ENCODE assay signal across 21 cellular contexts in genomic region chr3:193996641-193997089, GRCh38.
DNase-seq lines count a peak whose midpoint lies in the region; ATAC-seq, FAIRE-seq and TF ChIP-seq lines count a peak whose summit lies in the region.
"Had no signal": no experiment of that assay in that cellular context is flagged by ENCODE, and none has a peak within 500 bp of the region (broad histone marks: within the 10 kb centered on the region; RNA-seq: fewer than 3 reads in every experiment).

No MANE protein-coding gene starts in this region.

- H2AFZ ChIP-seq in K562 (ENCODE audit: low read depth, low read length) (no peak overlapping the region), smooth muscle cell (ENCODE audit: low read depth) (no peak overlapping the region)

- CTCF ChIA-PET in K562 (lab: Yijun Ruan, JAX; ENCODE audit: low intra/inter-chr PET ratio): no interaction called here

- H3K27ac Mint-ChIP-seq in stimulated activated naive CD8-positive, alpha-beta T cell treated with anti-CD3 and anti-CD28 coated beads, Interleukin-15, amount 100 ng/mL, for 72 hours: no peak overlapping the region
- H3K27ac Mint-ChIP-seq: activated CD4-positive, alpha-beta T cell treated with anti-CD3 and anti-CD28 coated beads for 36 hours; activated CD8-positive, alpha-beta memory T cell treated with anti-CD3 and anti-CD28 coated beads, Interleukin-2, amount 10 ng/mL, durations not matched to agents 7 days and 5 days; activated T-helper 2 cell treated with anti-CD3 and anti-CD28 coated beads, Interferon-gamma antibody, Interleukin-2, Interleukin-4, amounts not matched to agents 10 μg/mL and 5 μg/mL and 100 μg/mL, durations not matched to agents 14 hours and 24 hours and 36 hours; CD8-positive, alpha-beta T cell had no signal

- POLR2A ChIA-PET in K562 (lab: Yijun Ruan, JAX): interaction anchor here (1.0 kb wide), 1 partner anchor 53 kb away, joined by 3 read pairs; no protein-coding TSS in a partner anchor

- H3K4me1 ChIP-seq in K562 (replicated peaks in 1 of 2; ENCODE audit: control insufficient read depth in 2 of 2, insufficient read depth in 2 of 2, low read length in 2 of 2) (peaks cover under 1 to 16% of the 10 kb centered on the region in 2 experiments; a peak in 3 of 5 replicates), smooth muscle cell (ENCODE audit: low read depth) (peaks cover 24% of the 10 kb centered on the region), stomach (peaks cover under 1 to 20% (median 14%) of the 10 kb centered on the region in 4 donors)

- ATAC-seq in K562: peak; percentile 28; the same call in 1 of the 3 replicates
- no peak for ATAC-seq in stimulated activated naive CD8-positive, alpha-beta T cell treated with anti-CD3 and anti-CD28 coated beads, Interleukin-15, amount 100 ng/mL, for 72 hours
- ATAC-seq: activated CD4-positive, alpha-beta T cell treated with anti-CD3 and anti-CD28 coated beads for 36 hours; activated CD8-positive, alpha-beta memory T cell treated with anti-CD3 and anti-CD28 coated beads, Interleukin-2, amount 10 ng/mL, durations not matched to agents 7 days and 5 days; CD8-positive, alpha-beta T cell; stimulated activated naive CD8-positive, alpha-beta T cell treated with anti-CD3 and anti-CD28 coated beads, Interleukin-15, Interleukin-2, amounts not matched to agents 100 U/mL and 50 U/mL, for 24 hours had no signal

- H4K20me1 ChIP-seq in K562 (replicated peaks; ENCODE audit: control insufficient read depth, insufficient read depth, low read length) (no peaks in the 10 kb centered on the region), smooth muscle cell (ENCODE audit: low read depth) (no peaks in the 10 kb centered on the region)

- H3K27me3 ChIP-seq in K562 (ENCODE audit: control insufficient read depth in 2 of 2, insufficient read depth in 2 of 2, low read length in 2 of 2): no peaks in the 10 kb centered on the region
- no peaks in the 10 kb centered on the region for H3K27me3 ChIP-seq in smooth muscle cell (ENCODE audit: low read depth)
- H3K27me3 ChIP-seq in stomach: no peaks in the 10 kb centered on the region
- H3K27me3 ChIP-seq: ovary, vagina had no signal

- no peak overlapping the region for H3K27ac ChIP-seq in K562 (ENCODE audit: extremely low read depth, low read depth, low read length)
- H3K27ac ChIP-seq in smooth muscle cell (ENCODE audit: low read depth): peak overlapping the region; percentile 9
- no peak overlapping the region for H3K27ac ChIP-seq in stomach
- H3K27ac ChIP-seq: ovary, vagina had no signal

- 44% methylated on average over 6 of the region's 6 CpGs for WGBS in K562 (ENCODE audit: insufficient coverage, low coverage, missing lambda C conversion rate)
- 28% methylated on average over 6 of the region's 6 CpGs for WGBS in smooth muscle cell (ENCODE audit: low lambda C conversion rate)
- 86 to 96% (median 91%) methylated on average over 6 of the region's 6 CpGs for WGBS in stomach, 5 donors

- in situ Hi-C loops in K562 (cut with MboI): no loop called here

- no peaks in the 10 kb centered on the region for H3K4me1 Mint-ChIP-seq in stimulated activated naive CD8-positive, alpha-beta T cell treated with anti-CD3 and anti-CD28 coated beads, Interleukin-15, amount 100 ng/mL, for 72 hours
- H3K4me1 Mint-ChIP-seq: activated CD4-positive, alpha-beta T cell treated with anti-CD3 and anti-CD28 coated beads for 36 hours; activated CD8-positive, alpha-beta memory T cell treated with anti-CD3 and anti-CD28 coated beads, Interleukin-2, amount 10 ng/mL, durations not matched to agents 7 days and 5 days had no signal

- intact Hi-C loops in K562 (cut with micrococcal nuclease) (no loop called here), stomach (cut with DNase I; ENCODE audit: low total_unique reads) (loop anchor here (5.0 to 10.0 kb wide), 2 partner anchors 136 to 192 kb away; no protein-coding TSS in a partner anchor)

- TF ChIP-seq RAD21 in K562 (CRISPR knock-in tag; conservative IDR thresholded peaks at IDR 0.05 in 1 of 2, IDR thresholded peaks at IDR 0.05 in 1 of 2): no peak

- H3K9me3 ChIP-seq in K562 (replicated peaks; ENCODE audit: control insufficient read depth, insufficient read depth, low read depth, low read length) (no peaks in the 10 kb centered on the region), smooth muscle cell (replicated peaks; ENCODE audit: low read depth) (no peaks in the 10 kb centered on the region), stomach (no peaks in the 10 kb centered on the region)
- H3K9me3 ChIP-seq: ovary, vagina had no signal

- H3K27me3 Mint-ChIP-seq in stimulated activated naive CD8-positive, alpha-beta T cell treated with anti-CD3 and anti-CD28 coated beads, Interleukin-15, amount 100 ng/mL, for 72 hours: peaks cover 55% of the 10 kb centered on the region

- H3K79me2 ChIP-seq in K562 (ENCODE audit: control insufficient read depth, insufficient read depth, low read length) (no peaks in the 10 kb centered on the region), smooth muscle cell (ENCODE audit: low read depth) (no peaks in the 10 kb centered on the region)

- no peak overlapping the region for H3K4me3 Mint-ChIP-seq in stimulated activated naive CD8-positive, alpha-beta T cell treated with anti-CD3 and anti-CD28 coated beads, Interleukin-15, amount 100 ng/mL, for 72 hours
- H3K4me3 Mint-ChIP-seq: activated CD4-positive, alpha-beta T cell treated with anti-CD3 and anti-CD28 coated beads for 36 hours; activated CD8-positive, alpha-beta memory T cell treated with anti-CD3 and anti-CD28 coated beads, Interleukin-2, amount 10 ng/mL, durations not matched to agents 7 days and 5 days; CD8-positive, alpha-beta T cell had no signal

- H3K9me1 ChIP-seq in K562 (ENCODE audit: control insufficient read depth, insufficient read depth, low read length): no peaks in the 10 kb centered on the region

- BruUV-seq in K562 (replicated peaks; lab: Mats Ljungman, UMichigan): no TSS peak

- H3K4me3 ChIP-seq in K562: no peak overlapping the region
- H3K4me3 ChIP-seq in smooth muscle cell: no peak overlapping the region
- H3K4me3 ChIP-seq in stomach: no peak overlapping the region
- H3K4me3 ChIP-seq: ovary, vagina had no signal

- no peak for TF ChIP-seq POLR2A in K562 (conservative IDR thresholded peaks at IDR 0.05)
- TF ChIP-seq POLR2A in stomach (IDR thresholded peaks at IDR 0.05): no peak

- H3K36me3 ChIP-seq in K562 (ENCODE audit: control insufficient read depth, insufficient read depth, low read length) (no peaks in the 10 kb centered on the region), smooth muscle cell (ENCODE audit: low read depth) (no peaks in the 10 kb centered on the region), stomach (no peaks in the 10 kb centered on the region)
- H3K36me3 ChIP-seq: ovary, vagina had no signal

- H3F3A ChIP-seq in smooth muscle cell (ENCODE audit: low read depth): peaks cover 25% of the 10 kb centered on the region

- no peak overlapping the region for H3K9ac ChIP-seq in K562 (ENCODE audit: insufficient read depth in 1 of 2, low read depth in 2 of 2, low read length in 2 of 2)
- H3K9ac ChIP-seq in smooth muscle cell (ENCODE audit: low read depth): no peak overlapping the region

- DNase-seq in EH (ENCODE audit: low read depth) (peak; percentile 6), K562 (ENCODE audit: extremely low read depth in 1 of 4, low spot score in 3 of 4) (no peak), iPS-NIHi11 (ENCODE audit: low spot score) (peak; percentile 39), smooth muscle cell (lab: John Stamatoyannopoulos, UW; ENCODE audit: unreplicated experiment) (no peak), NCI-H2227 (lab: John Stamatoyannopoulos, UW; ENCODE audit: unreplicated experiment) (no peak), NCI-H510A (lab: John Stamatoyannopoulos, UW) (no peak), stomach (no peak)
- no peak for DNase-seq in stimulated activated naive CD8-positive, alpha-beta T cell treated with anti-CD3 and anti-CD28 coated beads, Interleukin-15, amount 100 ng/mL, for 72 hours
- DNase-seq: activated CD4-positive, alpha-beta T cell treated with anti-CD3 and anti-CD28 coated beads for 36 hours; activated CD8-positive, alpha-beta memory T cell treated with anti-CD3 and anti-CD28 coated beads, Interleukin-2, amount 10 ng/mL, durations not matched to agents 7 days and 5 days; dermis blood vessel endothelial cell; NCI-H1417 treated with DMSO at 0.1 percent for 48 hours; NCI-H526 treated with DMSO at 0.1 percent for 48 hours; stimulated activated CD4-positive, alpha-beta T cell treated with anti-CD3 and anti-CD28 coated beads, Interleukin-2, amount 100 ng/mL, for 24 hours; stimulated activated naive CD8-positive, alpha-beta T cell treated with anti-CD3 and anti-CD28 coated beads, Interleukin-15, Interleukin-2, amounts not matched to agents 100 U/mL and 50 U/mL, for 24 hours; SW 1271 had no signal

- H3K9me3 Mint-ChIP-seq in stimulated activated naive CD8-positive, alpha-beta T cell treated with anti-CD3 and anti-CD28 coated beads, Interleukin-15, amount 100 ng/mL, for 72 hours: no peaks in the 10 kb centered on the region
- H3K9me3 Mint-ChIP-seq: activated T-helper 2 cell treated with anti-CD3 and anti-CD28 coated beads, Interferon-gamma antibody, Interleukin-2, Interleukin-4, amounts not matched to agents 10 μg/mL and 5 μg/mL and 100 μg/mL, durations not matched to agents 14 hours and 24 hours and 36 hours; CD8-positive, alpha-beta T cell had no signal

- TF ChIP-seq CTCF in K562 (IDR thresholded peaks at IDR 0.05 in 2 of 3, conservative IDR thresholded peaks at IDR 0.05 in 1 of 3; ENCODE audit: insufficient read depth in 2 of 3, low read depth in 1 of 3, low read length in 3 of 3): no peak
- no peak for TF ChIP-seq CTCF in smooth muscle cell (IDR thresholded peaks at IDR 0.05; ENCODE audit: borderline replicate concordance, insufficient read depth, poor library complexity, severe bottlenecking)
- no peak for TF ChIP-seq CTCF in stomach (IDR thresholded peaks at IDR 0.05)

- no peak for TF ChIP-seq EP300 in K562 (IDR thresholded peaks at IDR 0.05; ENCODE audit: low read length)
- TF ChIP-seq EP300 in stomach (IDR thresholded peaks at IDR 0.05): no peak

- no peak overlapping the region for H3K4me2 ChIP-seq in K562 (ENCODE audit: insufficient read depth, low read length)
- no peak overlapping the region for H3K4me2 ChIP-seq in smooth muscle cell

- FAIRE-seq in K562 (lab: Jason Lieb, UNC): no peak
- FAIRE-seq: frontal cortex had no signal

TF ChIP-seq in K562, 482 proteins besides CTCF, POLR2A, EP300 and RAD21:
- TF ChIP-seq SRF (CRISPR knock-in tag; IDR thresholded peaks at IDR 0.05) (no peak), L3MBTL2 (IDR thresholded peaks at IDR 0.05) (0 out of 2 replicates have a peak, but pooled peaks have one; percentile 27)

Comparison
In these comparisons a context has a peak if more than half of its experiments do, and no peak if none do; other contexts are left out.
1. DNase-seq: peak in EH (single experiment) and iPS-NIHi11 (single experiment); none in K562 (0 of 4), smooth muscle cell (single experiment), stimulated activated naive CD8-positive, alpha-beta T cell treated with anti-CD3 and anti-CD28 coated beads, Interleukin-15, amount 100 ng/mL, for 72 hours (0 of 2), NCI-H2227 (single experiment), NCI-H510A (single experiment) and stomach (single experiment).